In genomic region chr22:40583058-40583741, GRCh38 we compare ENCODE assay signal across 18 cellular contexts. TPM values are rescaled to one million over a fixed set of nuclear protein-coding genes. Genes with fewer than 3 reads are reported as not detected.
DNase-seq lines count a peak whose midpoint lies in the region; ATAC-seq and TF ChIP-seq lines count a peak whose summit lies in the region.
"Had no signal": no experiment of that assay in that cellular context is flagged by ENCODE, and none has a peak within 500 bp of the region (broad histone marks: within the 10 kb centered on the region; RNA-seq: fewer than 3 reads in every experiment).

No MANE protein-coding gene starts in this region.

- no peak overlapping the region for H3K27ac ChIP-seq in coronary artery
- H3K27ac ChIP-seq: ascending aorta, colonic mucosa, epithelial cell of prostate, right atrium auricular region, thoracic aorta had no signal

- peak; percentile 75 to 79 for ATAC-seq in activated T-cell treated with anti-CD3 and anti-CD28 coated beads, Interleukin-2, amount 50 U/mL, for 4 hours
- ATAC-seq in GM21619 (IDR thresholded peaks at IDR 0.05; ENCODE audit: unreplicated experiment) (peak; percentile 56), HG03108 (IDR thresholded peaks at IDR 0.05; ENCODE audit: unreplicated experiment) (no peak)
- peak; percentile 59 for ATAC-seq in stimulated activated memory B cell treated with anti-CD40 and anti-IgM and Interleukin-4, amounts not matched to agents 10 μg/mL and 1 μg/mL and 100 μg/mL, for 72 hours

- peaks cover 24% of the 10 kb centered on the region for H3K36me3 Mint-ChIP-seq in activated T-cell treated with anti-CD3 and anti-CD28 coated beads, Interleukin-2, amount 50 U/mL, for 4 hours (ENCODE audit: insufficient read depth)
- H3K36me3 Mint-ChIP-seq in activated CD4-positive, alpha-beta memory T cell treated with anti-CD3 and anti-CD28 coated beads for 36 hours, result peaks cover 10% of the 10 kb centered on the region
- peaks cover 35% of the 10 kb centered on the region for H3K36me3 Mint-ChIP-seq in stimulated activated memory B cell treated with anti-CD40 and anti-IgM and Interleukin-4, amounts not matched to agents 10 μg/mL and 1 μg/mL and 100 μg/mL, for 72 hours

- H3K4me3 Mint-ChIP-seq in activated T-cell treated with anti-CD3 and anti-CD28 coated beads, Interleukin-2, amount 50 U/mL, for 4 hours, result no peak overlapping the region
- H3K4me3 Mint-ChIP-seq in activated CD4-positive, alpha-beta memory T cell treated with anti-CD3 and anti-CD28 coated beads for 36 hours, result no peak overlapping the region
- H3K4me3 Mint-ChIP-seq in stimulated activated memory B cell treated with anti-CD40 and anti-IgM and Interleukin-4, amounts not matched to agents 10 μg/mL and 1 μg/mL and 100 μg/mL, for 72 hours, result no peak overlapping the region
- H3K4me3 Mint-ChIP-seq: H9 had no signal

- peaks cover 4% of the 10 kb centered on the region for H3K9me3 Mint-ChIP-seq in activated T-cell treated with anti-CD3 and anti-CD28 coated beads, Interleukin-2, amount 50 U/mL, for 4 hours
- no peaks in the 10 kb centered on the region for H3K9me3 Mint-ChIP-seq in activated CD4-positive, alpha-beta memory T cell treated with anti-CD3 and anti-CD28 coated beads for 36 hours
- H3K9me3 Mint-ChIP-seq in stimulated activated memory B cell treated with anti-CD40 and anti-IgM and Interleukin-4, amounts not matched to agents 10 μg/mL and 1 μg/mL and 100 μg/mL, for 72 hours, result no peaks in the 10 kb centered on the region

- no peak for DNase-seq in activated T-cell treated with anti-CD3 and anti-CD28 coated beads, Interleukin-2, amount 50 U/mL, for 4 hours
- no peak for DNase-seq in activated T-cell treated with anti-CD3 and anti-CD28 coated beads, Interleukin-2, amount 50 U/mL, for 1 hour
- DNase-seq in activated CD4-positive, alpha-beta memory T cell treated with anti-CD3 and anti-CD28 coated beads for 36 hours, result peak; percentile 25
- no peak for DNase-seq in DMS114 treated with DMSO at 0.1 percent for 48 hours (lab: John Stamatoyannopoulos, UW; ENCODE audit: unreplicated experiment)
- DNase-seq in coronary artery (ENCODE audit: low spot score), result no peak
- DNase-seq: activated CD8-positive, alpha-beta memory T cell treated with anti-CD3 and anti-CD28 coated beads, Interleukin-2, amount 50 U/mL, for 48 hours; colonic mucosa; GDM1; H9; mammary epithelial cell; NCI-H1092 treated with DMSO at 0.1 percent for 48 hours had no signal

- intact Hi-C loops in activated CD4-positive, alpha-beta memory T cell treated with anti-CD3 and anti-CD28 coated beads for 36 hours (cut with micrococcal nuclease), result loop anchor here (2.0 kb wide), 1 partner anchor 50 kb away; no protein-coding TSS in a partner anchor

- no peaks in the 10 kb centered on the region for H3K27me3 Mint-ChIP-seq in activated T-cell treated with anti-CD3 and anti-CD28 coated beads, Interleukin-2, amount 50 U/mL, for 4 hours (ENCODE audit: low read depth)
- H3K27me3 Mint-ChIP-seq in activated CD4-positive, alpha-beta memory T cell treated with anti-CD3 and anti-CD28 coated beads for 36 hours, result no peaks in the 10 kb centered on the region
- H3K27me3 Mint-ChIP-seq in stimulated activated memory B cell treated with anti-CD40 and anti-IgM and Interleukin-4, amounts not matched to agents 10 μg/mL and 1 μg/mL and 100 μg/mL, for 72 hours, result no peaks in the 10 kb centered on the region

- no peak for TF ChIP-seq CTCF in coronary artery (IDR thresholded peaks at IDR 0.05)

- CTCF ChIA-PET in activated CD4-positive, alpha-beta memory T cell treated with anti-CD3 and anti-CD28 coated beads for 36 hours (lab: Charles Lee), result interaction anchor here (1.0 to 1.2 kb wide), 3 partner anchors 14 to 63 kb away, joined by 4 to 10 read pairs (median 6); no protein-coding TSS in a partner anchor

- H3K4me1 Mint-ChIP-seq in activated T-cell treated with anti-CD3 and anti-CD28 coated beads, Interleukin-2, amount 50 U/mL, for 4 hours (ENCODE audit: low read depth), result peaks cover 23% of the 10 kb centered on the region
- peaks cover 31% of the 10 kb centered on the region for H3K4me1 Mint-ChIP-seq in activated CD4-positive, alpha-beta memory T cell treated with anti-CD3 and anti-CD28 coated beads for 36 hours (ENCODE audit: low read depth)
- H3K4me1 Mint-ChIP-seq in stimulated activated memory B cell treated with anti-CD40 and anti-IgM and Interleukin-4, amounts not matched to agents 10 μg/mL and 1 μg/mL and 100 μg/mL, for 72 hours, result peaks cover 39% of the 10 kb centered on the region

- no peak overlapping the region for H3K4me3 ChIP-seq in coronary artery
- H3K4me3 ChIP-seq: ascending aorta, colonic mucosa, right atrium auricular region, thoracic aorta had no signal

- POLR2A ChIA-PET in activated CD4-positive, alpha-beta memory T cell treated with anti-CD3 and anti-CD28 coated beads for 36 hours (lab: Charles Lee), result interaction anchor here (0.8 to 1.2 kb wide), 2 partner anchors 29 to 53 kb away, joined by 3 to 4 read pairs; partner anchors contain the start of gene MRTFA

- H3K27ac Mint-ChIP-seq in activated CD4-positive, alpha-beta memory T cell treated with anti-CD3 and anti-CD28 coated beads for 36 hours, result peak overlapping the region; percentile 36
- H3K27ac Mint-ChIP-seq in stimulated activated memory B cell treated with anti-CD40 and anti-IgM and Interleukin-4, amounts not matched to agents 10 μg/mL and 1 μg/mL and 100 μg/mL, for 72 hours, result peak overlapping the region; percentile 74
- H3K27ac Mint-ChIP-seq: H9 had no signal

RNA-seq across cellular contexts. Expression of gene MRTFA, which starts 53.3 kb away (rescaled TPM):
- 10 to 100 TPM; 35.3 to 42.2 (median 38.2) TPM for total RNA-seq in activated T-cell treated with anti-CD3 and anti-CD28 coated beads, Interleukin-2, amount 50 U/mL, for 4 hours
- total RNA-seq in activated CD4-positive, alpha-beta memory T cell treated with anti-CD3 and anti-CD28 coated beads for 36 hours, result 10 to 100 TPM; 44.1 to 45.5 TPM
